8 cellular contexts compared by ENCODE assay signal in the genomic region with DNA sequence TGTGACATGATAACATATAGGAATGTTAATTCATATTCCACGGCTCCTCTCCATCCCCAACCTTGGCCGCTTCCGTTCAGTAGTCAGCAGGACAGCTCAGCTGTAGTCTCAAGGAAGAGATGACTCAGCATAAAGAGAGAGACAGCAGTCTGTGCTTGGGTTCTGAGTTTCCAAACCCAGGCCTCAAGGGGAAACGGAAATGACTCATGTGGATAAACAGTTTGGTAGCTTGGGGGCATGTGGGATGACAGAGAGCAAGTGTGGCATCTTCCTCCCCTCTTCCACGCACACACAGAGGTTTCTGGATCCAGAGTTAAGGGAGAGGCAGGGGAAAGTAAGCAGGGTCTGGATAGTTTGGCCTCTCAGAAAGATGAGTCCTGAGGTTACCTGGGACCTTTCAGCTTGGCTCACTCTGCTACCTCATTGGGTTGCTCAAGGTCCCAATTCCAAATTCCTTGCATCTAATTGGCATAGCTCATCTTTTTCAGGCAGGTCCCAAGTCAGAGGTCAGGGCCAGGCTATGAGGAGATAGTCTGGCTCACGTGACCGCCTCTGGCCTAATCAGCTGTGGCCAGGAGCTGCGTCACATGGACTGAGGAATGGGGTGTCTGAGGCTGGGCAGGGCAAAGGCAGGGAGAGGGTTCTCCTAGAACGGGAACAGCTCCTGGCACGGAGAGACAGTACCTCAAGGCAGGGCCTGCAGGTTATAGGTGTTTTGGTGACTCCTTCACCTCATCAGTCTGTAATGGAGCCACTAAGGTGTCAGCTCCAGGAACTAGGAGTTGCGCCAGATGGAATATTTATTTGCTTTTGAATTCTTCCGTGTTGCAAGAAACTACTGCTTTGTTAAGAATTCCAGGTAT. TPM values are rescaled to one million over a fixed set of nuclear protein-coding genes. Genes with fewer than 3 reads are reported as not detected.
DNase-seq lines count a peak whose midpoint lies in the region; ATAC-seq and TF ChIP-seq lines count a peak whose summit lies in the region.

No MANE protein-coding gene starts in this region.

- no peak for TF ChIP-seq POLR2A in stomach (IDR thresholded peaks at IDR 0.05)

- no peak for ATAC-seq in GM21528 (IDR thresholded peaks at IDR 0.05; ENCODE audit: low FRiP score, unreplicated experiment)

- H3K4me3 ChIP-seq in GM23248 = no peak overlapping the region
- no peak overlapping the region for H3K4me3 ChIP-seq in stomach

- H3K9me3 ChIP-seq in GM23248 (ENCODE audit: low read depth) = no peaks in the 10 kb centered on the region
- peaks cover 0 to 5% (median 0%) of the 10 kb centered on the region in 4 donors for H3K9me3 ChIP-seq in stomach

- H3F3A ChIP-seq in GM23248 (ENCODE audit: insufficient read depth) = peaks cover 17% of the 10 kb centered on the region

- H3K36me3 Mint-ChIP-seq in activated T-helper 2 cell treated with anti-CD3 and anti-CD28 coated beads, Interferon-gamma antibody, Interleukin-2, Interleukin-4, amounts not matched to agents 10 μg/mL and 5 μg/mL and 100 μg/mL, durations not matched to agents 14 hours and 24 hours and 36 hours (ENCODE audit: low read depth) = no peaks in the 10 kb centered on the region
- peaks cover 10% of the 10 kb centered on the region for H3K36me3 Mint-ChIP-seq in glutamatergic neuron (ENCODE audit: unreplicated experiment)

- H3K9me2 ChIP-seq in GM23248 (ENCODE audit: insufficient read depth) = no peaks in the 10 kb centered on the region

- H3K9ac ChIP-seq in GM23248 = peak overlapping the region; percentile 58

- TF ChIP-seq EP300 in stomach (IDR thresholded peaks at IDR 0.05) = no peak

- H4K20me1 ChIP-seq in GM23248 (ENCODE audit: insufficient read depth) = no peaks in the 10 kb centered on the region

- in situ Hi-C loops in GM23248 (cut with MboI) = no loop called here

- no peaks in the 10 kb centered on the region for H3K79me2 ChIP-seq in GM23248 (ENCODE audit: insufficient read depth)

- TF ChIP-seq CTCF in glutamatergic neuron (IDR thresholded peaks at IDR 0.05; ENCODE audit: partially characterized antibody, unreplicated experiment) (no peak), stomach (IDR thresholded peaks at IDR 0.05) (no peak)

- intact Hi-C loops in activated T-helper 2 cell treated with anti-CD3 and anti-CD28 coated beads, Interferon-gamma antibody, Interleukin-2, Interleukin-4, amounts not matched to agents 10 μg/mL and 5 μg/mL and 100 μg/mL, durations not matched to agents 14 hours and 24 hours and 36 hours (cut with micrococcal nuclease) = no loop called here
- intact Hi-C loops in stomach (cut with DNase I; ENCODE audit: low total_unique reads) = no loop called here

- peaks cover 12% of the 10 kb centered on the region for H3K27me3 Mint-ChIP-seq in activated T-helper 2 cell treated with anti-CD3 and anti-CD28 coated beads, Interferon-gamma antibody, Interleukin-2, Interleukin-4, amounts not matched to agents 10 μg/mL and 5 μg/mL and 100 μg/mL, durations not matched to agents 14 hours and 24 hours and 36 hours (ENCODE audit: low read depth)
- H3K27me3 Mint-ChIP-seq in glutamatergic neuron (ENCODE audit: unreplicated experiment) = peaks cover 11% of the 10 kb centered on the region

- peaks cover 16% of the 10 kb centered on the region for H3K4me1 Mint-ChIP-seq in activated T-helper 2 cell treated with anti-CD3 and anti-CD28 coated beads, Interferon-gamma antibody, Interleukin-2, Interleukin-4, amounts not matched to agents 10 μg/mL and 5 μg/mL and 100 μg/mL, durations not matched to agents 14 hours and 24 hours and 36 hours (ENCODE audit: low read depth)
- H3K4me1 Mint-ChIP-seq in glutamatergic neuron (ENCODE audit: low read depth, unreplicated experiment) = peaks cover 43% of the 10 kb centered on the region

- peak overlapping the region; percentile 92 for H3K27ac ChIP-seq in GM23248
- H3K27ac ChIP-seq in stomach = peak overlapping the region in 1 of 5 donors; percentile 42

- no peak overlapping the region for H3K4me3 Mint-ChIP-seq in activated T-helper 2 cell treated with anti-CD3 and anti-CD28 coated beads, Interferon-gamma antibody, Interleukin-2, Interleukin-4, amounts not matched to agents 10 μg/mL and 5 μg/mL and 100 μg/mL, durations not matched to agents 14 hours and 24 hours and 36 hours (ENCODE audit: low read depth)
- peak overlapping the region; percentile 57 for H3K4me3 Mint-ChIP-seq in glutamatergic neuron (ENCODE audit: unreplicated experiment)

- H3K36me3 ChIP-seq in GM23248 (ENCODE audit: low read depth) (no peaks in the 10 kb centered on the region), stomach (no peaks in the 10 kb centered on the region)

- H3K4me2 ChIP-seq in GM23248 (ENCODE audit: unreplicated experiment) = peak overlapping the region; percentile 53

- 0 out of 2 replicates have a peak overlapping the region, but pooled peaks have one; percentile 9 for H2AFZ ChIP-seq in GM23248

- no peaks in the 10 kb centered on the region for H3K27me3 ChIP-seq in GM23248 (replicated peaks; ENCODE audit: insufficient read depth)
- peaks cover 0 to 10% (median 0%) of the 10 kb centered on the region in 3 donors for H3K27me3 ChIP-seq in stomach

- 37 to 39% methylated on average over 12 of the region's 12 CpGs for WGBS in GM23248 (ENCODE audit: low coverage in 1 of 2, low lambda C conversion rate in 2 of 2, missing lambda C conversion rate in 2 of 2), 2 experiments
- 55 to 57% (median 56%) methylated on average over 12 of the region's 12 CpGs for WGBS in stomach, 5 donors

- DNase-seq in DMS53 (lab: John Stamatoyannopoulos, UW) = peak; percentile 97
- DNase-seq in GM23248 = peak; percentile 99
- DNase-seq in NOMO-1 (lab: John Stamatoyannopoulos, UW; ENCODE audit: unreplicated experiment in 2 of 2) = peak; percentile 86 to 93
- DNase-seq in activated T-helper 2 cell treated with anti-CD3 and anti-CD28 coated beads, Interferon-gamma antibody, Interleukin-2, Interleukin-4, amounts not matched to agents 10 μg/mL and 5 μg/mL and 100 μg/mL, durations not matched to agents 14 hours and 24 hours and 36 hours (ENCODE audit: low spot score) = peak; percentile 25
- DNase-seq in glutamatergic neuron = no peak
- peak; percentile 64 for DNase-seq in stimulated activated CD4-positive, alpha-beta T cell treated with anti-CD3 and anti-CD28 coated beads, Interleukin-1b, Interleukin-23, amount 100 ng/mL, for 48 hours
- no peak for DNase-seq in stomach

- peaks cover 35% of the 10 kb centered on the region for H3K4me1 ChIP-seq in GM23248 (ENCODE audit: insufficient read depth)
- peaks cover 0 to 23% (median 15%) of the 10 kb centered on the region in 4 donors for H3K4me1 ChIP-seq in stomach

- peak overlapping the region; percentile 52 for H3K27ac Mint-ChIP-seq in activated T-helper 2 cell treated with anti-CD3 and anti-CD28 coated beads, Interferon-gamma antibody, Interleukin-2, Interleukin-4, amounts not matched to agents 10 μg/mL and 5 μg/mL and 100 μg/mL, durations not matched to agents 14 hours and 24 hours and 36 hours
- H3K27ac Mint-ChIP-seq in glutamatergic neuron (ENCODE audit: unreplicated experiment) = peak overlapping the region; percentile 28

- no peaks in the 10 kb centered on the region for H3K9me3 Mint-ChIP-seq in activated T-helper 2 cell treated with anti-CD3 and anti-CD28 coated beads, Interferon-gamma antibody, Interleukin-2, Interleukin-4, amounts not matched to agents 10 μg/mL and 5 μg/mL and 100 μg/mL, durations not matched to agents 14 hours and 24 hours and 36 hours
- peaks cover 11% of the 10 kb centered on the region for H3K9me3 Mint-ChIP-seq in glutamatergic neuron (ENCODE audit: unreplicated experiment)

RNA-seq across cellular contexts. Expression of gene MLN, which starts 36.5 kb away (rescaled TPM):
- total RNA-seq in GM23248 (2014; rRNA removed; shearing (Covaris generic)) = not detected in 2 replicates
- not detected in 2 replicates for polyA plus RNA-seq in GM23248 (2016; fragmentation: Nextera tagmentation; extraction: Ambion mirVana)
- total RNA-seq in activated T-helper 2 cell treated with anti-CD3 and anti-CD28 coated beads, Interferon-gamma antibody, Interleukin-2, Interleukin-4, amounts not matched to agents 10 μg/mL and 5 μg/mL and 100 μg/mL, durations not matched to agents 14 hours and 24 hours and 36 hours = not detected in 2 replicates
- not detected for total RNA-seq in glutamatergic neuron (ENCODE audit: unreplicated experiment)
- not detected for total RNA-seq in stomach
- not detected for polyA plus RNA-seq in stomach

RNA-seq across cellular contexts. Expression of gene LEMD2, which starts 51.4 kb away (rescaled TPM):
- 67.5 and 79.0 TPM in 2 replicates for total RNA-seq in GM23248 (2014; rRNA removed; shearing (Covaris generic))
- polyA plus RNA-seq in GM23248 (2016; fragmentation: Nextera tagmentation; extraction: Ambion mirVana) (20.1 and 21.5 TPM in 2 replicates), stomach (10 to 100 TPM; 22.0 to 50.8 (median 24.3) TPM)
- total RNA-seq in activated T-helper 2 cell treated with anti-CD3 and anti-CD28 coated beads, Interferon-gamma antibody, Interleukin-2, Interleukin-4, amounts not matched to agents 10 μg/mL and 5 μg/mL and 100 μg/mL, durations not matched to agents 14 hours and 24 hours and 36 hours = 61.7 and 66.2 TPM in 2 replicates
- total RNA-seq in glutamatergic neuron (ENCODE audit: unreplicated experiment) (82.4 TPM), stomach (100 to 1,000 TPM in 2 of 5 donors, 10 to 100 TPM in 3; 46.1 to 428 (median 67.1) TPM)

Comparison
In these comparisons a context has a peak if more than half of its experiments do, and no peak if none do; other contexts are left out.
1. DNase-seq: peak in DMS53 (single experiment), GM23248 (single experiment), NOMO-1 (2 of 2), activated T-helper 2 cell treated with anti-CD3 and anti-CD28 coated beads, Interferon-gamma antibody, Interleukin-2, Interleukin-4, amounts not matched to agents 10 μg/mL and 5 μg/mL and 100 μg/mL, durations not matched to agents 14 hours and 24 hours and 36 hours (single experiment) and stimulated activated CD4-positive, alpha-beta T cell treated with anti-CD3 and anti-CD28 coated beads, Interleukin-1b, Interleukin-23, amount 100 ng/mL, for 48 hours (single experiment); none in glutamatergic neuron (single experiment) and stomach (single experiment).